ENCODE assay signal across 7 cellular contexts in the genomic region with DNA sequence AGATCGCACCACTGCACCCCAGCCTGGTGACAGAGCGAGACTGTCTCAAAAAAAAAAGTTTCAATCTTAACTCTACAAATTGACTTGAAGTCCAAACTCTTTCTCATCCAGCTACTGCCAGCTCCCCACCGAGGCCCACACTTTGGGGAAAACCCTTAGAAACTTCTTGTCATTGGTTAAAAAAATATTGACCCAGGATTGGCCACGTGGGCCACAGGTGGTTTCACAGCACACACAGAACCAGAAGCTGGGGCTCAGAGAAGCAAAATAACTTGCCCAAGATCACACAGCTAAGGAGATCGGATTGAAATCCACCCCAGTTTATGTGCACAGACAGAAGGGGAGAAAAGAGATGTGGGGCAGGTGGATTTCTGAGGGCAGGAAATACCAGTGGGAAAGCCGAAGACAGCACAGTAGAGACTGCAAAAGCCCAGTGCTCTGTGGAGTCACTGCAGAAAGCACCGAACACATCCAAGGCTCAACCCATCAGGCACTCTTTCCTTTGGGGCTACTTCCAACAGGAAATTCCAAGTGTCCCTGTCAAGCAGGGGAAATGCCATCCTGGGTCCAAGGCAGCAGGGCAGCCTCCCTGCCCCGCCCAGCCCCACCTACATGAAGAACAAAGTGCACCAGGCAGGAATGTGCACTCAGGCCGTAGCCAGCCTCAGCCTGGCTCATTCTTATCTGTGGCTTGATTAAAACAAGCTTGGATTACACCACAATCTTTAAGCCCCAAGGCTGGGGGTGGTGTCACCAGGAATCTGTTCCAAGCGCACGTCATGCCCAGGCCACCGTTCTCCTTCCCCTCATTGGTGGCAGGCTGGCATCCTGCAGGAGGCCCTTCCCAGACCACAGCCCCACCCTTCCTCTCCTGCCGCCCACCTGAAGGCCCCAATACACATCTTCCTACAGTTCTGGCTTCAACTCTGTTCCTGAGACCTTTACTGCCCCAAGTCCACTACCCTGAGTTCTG.
DNase-seq lines count a peak whose midpoint lies in the region; ATAC-seq and TF ChIP-seq lines count a peak whose summit lies in the region.

No MANE protein-coding gene starts in this region.

- WGBS in right cardiac atrium: 59% methylated on average over 13 of the region's 13 CpGs
- WGBS in thyroid gland, 2 donors: 68 to 88% methylated on average over 11 to 13 of the region's 13 CpGs

- H3K27me3 Mint-ChIP-seq in activated T-helper 1 cell treated with anti-CD3 and anti-CD28 coated beads, Interleukin-12 subunit alpha, Interleukin-12 subunit beta, Interleukin-2, Interleukin-4 antibody, amounts not matched to agents 30 ng/mL and 10 ng/mL and 1 ng/mL, durations not matched to agents 14 hours and 24 hours and 36 hours (ENCODE audit: insufficient read depth): peaks cover 2% of the 10 kb centered on the region
- no peaks in the 10 kb centered on the region for H3K27me3 Mint-ChIP-seq in T-cell

- POLR2A ChIA-PET in T-cell (lab: Charles Lee): no interaction called here

- H3K27ac ChIP-seq in right cardiac atrium (ENCODE audit: low read length) (peak overlapping the region; percentile 93), thyroid gland (peak overlapping the region; percentile 77 to 96 (median 90))

- no peak overlapping the region for H3K4me3 ChIP-seq in HFF-Myc (replicated peaks; ENCODE audit: low read depth, low read length)
- H3K4me3 ChIP-seq in right cardiac atrium (ENCODE audit: low read length): no peak overlapping the region
- no peak overlapping the region for H3K4me3 ChIP-seq in thyroid gland (replicated peaks in 1 of 3)

- H3K4me3 Mint-ChIP-seq in activated T-helper 1 cell treated with anti-CD3 and anti-CD28 coated beads, Interleukin-12 subunit alpha, Interleukin-12 subunit beta, Interleukin-2, Interleukin-4 antibody, amounts not matched to agents 30 ng/mL and 10 ng/mL and 1 ng/mL, durations not matched to agents 14 hours and 24 hours and 36 hours: no peak overlapping the region
- no peak overlapping the region for H3K4me3 Mint-ChIP-seq in T-cell

- no peaks in the 10 kb centered on the region for H3K9me3 Mint-ChIP-seq in activated T-helper 1 cell treated with anti-CD3 and anti-CD28 coated beads, Interleukin-12 subunit alpha, Interleukin-12 subunit beta, Interleukin-2, Interleukin-4 antibody, amounts not matched to agents 30 ng/mL and 10 ng/mL and 1 ng/mL, durations not matched to agents 14 hours and 24 hours and 36 hours
- no peaks in the 10 kb centered on the region for H3K9me3 Mint-ChIP-seq in T-cell

- CTCF ChIA-PET in T-cell (lab: Charles Lee): no interaction called here

- H3K9me3 ChIP-seq in right cardiac atrium (ENCODE audit: control insufficient read depth, low read length) (no peaks in the 10 kb centered on the region), thyroid gland (no peaks in the 10 kb centered on the region)

- DNase-seq in HFF-Myc (ENCODE audit: extremely low read depth, low read depth) (peak; percentile 41), right cardiac atrium (peak; percentile 76 to 88 (median 85)), thyroid gland (peak; percentile 81 to 87), T-cell (no peak)
- DNase-seq in activated T-helper 1 cell treated with anti-CD3 and anti-CD28 coated beads, Interleukin-12 subunit alpha, Interleukin-12 subunit beta, Interleukin-2, Interleukin-4 antibody, amounts not matched to agents 30 ng/mL and 10 ng/mL and 1 ng/mL, durations not matched to agents 14 hours and 24 hours and 36 hours (ENCODE audit: low spot score): no peak
- DNase-seq in activated effector memory CD4-positive, alpha-beta T cell treated with Interleukin-2 at 50 U/mL for 16 hours: no peak

- peaks cover 30% of the 10 kb centered on the region for H3K4me1 Mint-ChIP-seq in activated T-helper 1 cell treated with anti-CD3 and anti-CD28 coated beads, Interleukin-12 subunit alpha, Interleukin-12 subunit beta, Interleukin-2, Interleukin-4 antibody, amounts not matched to agents 30 ng/mL and 10 ng/mL and 1 ng/mL, durations not matched to agents 14 hours and 24 hours and 36 hours (ENCODE audit: low read depth)
- H3K4me1 Mint-ChIP-seq in T-cell: peaks cover 45 to 56% (median 52%) of the 10 kb centered on the region in 3 donors

- no peaks in the 10 kb centered on the region for H3K27me3 ChIP-seq in right cardiac atrium (ENCODE audit: control insufficient read depth, insufficient read depth)
- H3K27me3 ChIP-seq in thyroid gland: no peaks in the 10 kb centered on the region

- peak in 1 of 2 donors; percentile 32 for TF ChIP-seq POLR2A in thyroid gland (IDR thresholded peaks at IDR 0.05)

- H3K36me3 Mint-ChIP-seq in activated T-helper 1 cell treated with anti-CD3 and anti-CD28 coated beads, Interleukin-12 subunit alpha, Interleukin-12 subunit beta, Interleukin-2, Interleukin-4 antibody, amounts not matched to agents 30 ng/mL and 10 ng/mL and 1 ng/mL, durations not matched to agents 14 hours and 24 hours and 36 hours (ENCODE audit: low read depth): no peaks in the 10 kb centered on the region
- peaks cover 4% of the 10 kb centered on the region for H3K36me3 Mint-ChIP-seq in T-cell

- ATAC-seq in right cardiac atrium (peak; percentile 79 to 83), GM18909 (IDR thresholded peaks at IDR 0.05; ENCODE audit: poor library complexity, unreplicated experiment) (no peak), T-cell (replicated peaks in 1 of 4) (no peak)

- peaks cover 35% of the 10 kb centered on the region for H3K4me1 ChIP-seq in right cardiac atrium (ENCODE audit: control insufficient read depth, insufficient read depth, low read length)
- peaks cover 72 to 95% of the 10 kb centered on the region in 2 donors for H3K4me1 ChIP-seq in thyroid gland

- TF ChIP-seq CTCF in HFF-Myc (IDR thresholded peaks at IDR 0.05; ENCODE audit: low read depth, low read length, missing control alignments) (no peak), thyroid gland (IDR thresholded peaks at IDR 0.05) (no peak)

- no peaks in the 10 kb centered on the region for H3K36me3 ChIP-seq in thyroid gland

- H3K27ac Mint-ChIP-seq in activated T-helper 1 cell treated with anti-CD3 and anti-CD28 coated beads, Interleukin-12 subunit alpha, Interleukin-12 subunit beta, Interleukin-2, Interleukin-4 antibody, amounts not matched to agents 30 ng/mL and 10 ng/mL and 1 ng/mL, durations not matched to agents 14 hours and 24 hours and 36 hours: peak overlapping the region; percentile 69
- no peak overlapping the region for H3K27ac Mint-ChIP-seq in T-cell

- intact Hi-C loops in activated T-helper 1 cell treated with anti-CD3 and anti-CD28 coated beads, Interleukin-12 subunit alpha, Interleukin-12 subunit beta, Interleukin-2, Interleukin-4 antibody, amounts not matched to agents 30 ng/mL and 10 ng/mL and 1 ng/mL, durations not matched to agents 14 hours and 24 hours and 36 hours (cut with micrococcal nuclease): no loop called here
- intact Hi-C loops in right cardiac atrium (cut with DNase I) (no loop called here), thyroid gland (cut with DNase I) (no loop called here)

Comparison
In these comparisons a context has a peak if more than half of its experiments do, and no peak if none do; other contexts are left out.
1. DNase-seq: peak in HFF-Myc (single experiment), right cardiac atrium (3 of 3) and thyroid gland (2 of 2); none in activated T-helper 1 cell treated with anti-CD3 and anti-CD28 coated beads, Interleukin-12 subunit alpha, Interleukin-12 subunit beta, Interleukin-2, Interleukin-4 antibody, amounts not matched to agents 30 ng/mL and 10 ng/mL and 1 ng/mL, durations not matched to agents 14 hours and 24 hours and 36 hours (single experiment), T-cell (0 of 34) and activated effector memory CD4-positive, alpha-beta T cell treated with Interleukin-2 at 50 U/mL for 16 hours (single experiment).
2. ATAC-seq: peak in right cardiac atrium (2 of 2); none in GM18909 (single experiment) and T-cell (0 of 4).